Comparison of ENCODE assay signal across 12 cellular contexts in the genomic region with DNA sequence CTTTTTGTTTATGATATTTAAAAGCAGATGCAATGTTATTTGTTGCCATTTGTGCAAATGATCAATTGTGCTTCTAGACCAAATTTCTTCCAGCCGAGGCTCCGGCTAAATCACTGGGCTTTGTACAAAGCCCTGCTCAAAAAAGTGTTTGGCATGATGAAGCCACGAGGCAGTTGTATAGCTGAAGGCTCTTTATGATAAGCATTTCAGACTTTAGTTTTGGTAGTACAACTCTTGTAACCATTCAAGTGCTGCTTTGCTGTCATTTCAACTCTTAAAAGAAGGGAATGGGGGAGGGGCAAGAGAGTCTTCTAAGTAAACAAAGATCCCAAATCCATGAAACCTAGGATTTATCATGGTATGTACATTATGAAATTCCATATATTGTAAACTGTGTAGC. TPM values are rescaled to one million over a fixed set of nuclear protein-coding genes. Genes with fewer than 3 reads are reported as not detected.
DNase-seq lines count a peak whose midpoint lies in the region; ATAC-seq and TF ChIP-seq lines count a peak whose summit lies in the region.
"Had no signal": no experiment of that assay in that cellular context is flagged by ENCODE, and none has a peak within 500 bp of the region (broad histone marks: within the 10 kb centered on the region; RNA-seq: fewer than 3 reads in every experiment).

No MANE protein-coding gene starts in this region.

- H3K27me3 ChIP-seq in naive thymus-derived CD4-positive, alpha-beta T cell (ENCODE audit: control insufficient read depth in 2 of 2, insufficient read depth in 2 of 2, low read length in 2 of 2) = peaks cover 0 to 4% of the 10 kb centered on the region in 2 donors

- no peaks in the 10 kb centered on the region for H3K27me3 Mint-ChIP-seq in activated B cell treated with CpG ODN at 0.5 μM for 24 hours
- H3K27me3 Mint-ChIP-seq in naive thymus-derived CD4-positive, alpha-beta T cell = peaks cover 41 to 73% (median 59%) of the 10 kb centered on the region in 5 donors

- CTCF ChIA-PET in activated B cell treated with CpG ODN at 0.5 μM for 24 hours (lab: Charles Lee) = interaction anchor here (0.9 kb wide), 1 partner anchor 195 kb away, joined by 4 read pairs; no protein-coding TSS in a partner anchor
- CTCF ChIA-PET in naive thymus-derived CD4-positive, alpha-beta T cell (lab: Charles Lee) = no interaction called here

- H3K9me3 ChIP-seq in naive thymus-derived CD4-positive, alpha-beta T cell (ENCODE audit: control insufficient read depth in 2 of 3, low read length in 3 of 3) = no peaks in the 10 kb centered on the region

- DNase-seq in NCI-H510A (lab: John Stamatoyannopoulos, UW) = peak; percentile 15
- no peak for DNase-seq in NCI-H510A treated with DMSO at 0.1 percent for 48 hours (lab: John Stamatoyannopoulos, UW)
- no peak for DNase-seq in activated B cell treated with CpG ODN at 0.5 μM for 24 hours
- peak; percentile 64 for DNase-seq in medulla oblongata (ENCODE audit: extremely low spot score)
- no peak for DNase-seq in COLO668 (lab: John Stamatoyannopoulos, UW; ENCODE audit: unreplicated experiment)
- no peak for DNase-seq in naive thymus-derived CD4-positive, alpha-beta T cell
- DNase-seq: activated CD4-positive, alpha-beta T cell treated with anti-CD3 and anti-CD28 coated beads for 4 hours; DND-41; SIG-M5 had no signal

- peaks cover 6 to 8% of the 10 kb centered on the region in 2 donors for H3K4me1 ChIP-seq in naive thymus-derived CD4-positive, alpha-beta T cell (ENCODE audit: control insufficient read depth in 2 of 2, insufficient read depth in 2 of 2, low read length in 2 of 2)

- H3K4me3 ChIP-seq in naive thymus-derived CD4-positive, alpha-beta T cell (ENCODE audit: low read length) = no peak overlapping the region
- H3K4me3 ChIP-seq: K562 had no signal

- POLR2A ChIA-PET in activated B cell treated with CpG ODN at 0.5 μM for 24 hours (lab: Charles Lee) = no interaction called here
- POLR2A ChIA-PET in naive thymus-derived CD4-positive, alpha-beta T cell (lab: Charles Lee) = no interaction called here

- no peak for ATAC-seq in activated B cell treated with CpG ODN at 0.5 μM for 24 hours (ENCODE audit: low read depth)
- no peak for ATAC-seq in naive thymus-derived CD4-positive, alpha-beta T cell
- no peak for ATAC-seq in GM21423 (IDR thresholded peaks at IDR 0.05; ENCODE audit: unreplicated experiment)
- ATAC-seq: K562 had no signal

- H3K9me3 Mint-ChIP-seq in activated B cell treated with CpG ODN at 0.5 μM for 24 hours = no peaks in the 10 kb centered on the region
- peaks cover 0 to 1% (median 0%) of the 10 kb centered on the region in 11 donors for H3K9me3 Mint-ChIP-seq in naive thymus-derived CD4-positive, alpha-beta T cell

- intact Hi-C loops in activated B cell treated with CpG ODN at 0.5 μM for 24 hours (cut with micrococcal nuclease) = loop anchor here (5.0 kb wide), 2 partner anchors 79 to 276 kb away; a partner anchor contains a TSS
- intact Hi-C loops in naive thymus-derived CD4-positive, alpha-beta T cell (cut with micrococcal nuclease) = no loop called here

- no peak for TF ChIP-seq CTCF in activated B cell treated with CpG ODN at 0.5 μM for 24 hours (IDR thresholded peaks at IDR 0.05)

- peak overlapping the region; percentile 35 for H3K27ac Mint-ChIP-seq in activated B cell treated with CpG ODN at 0.5 μM for 24 hours
- H3K27ac Mint-ChIP-seq in naive thymus-derived CD4-positive, alpha-beta T cell = no peak overlapping the region

- H3K36me3 Mint-ChIP-seq in activated B cell treated with CpG ODN at 0.5 μM for 24 hours (ENCODE audit: low read depth) = peaks cover 14% of the 10 kb centered on the region
- H3K36me3 Mint-ChIP-seq in naive thymus-derived CD4-positive, alpha-beta T cell = peaks cover 0 to 4% (median 0%) of the 10 kb centered on the region in 5 donors

- no peaks in the 10 kb centered on the region for H3K36me3 ChIP-seq in naive thymus-derived CD4-positive, alpha-beta T cell (ENCODE audit: control insufficient read depth in 2 of 3, insufficient read depth in 3 of 3, low read length in 3 of 3)

- no peak overlapping the region for H3K4me3 Mint-ChIP-seq in activated B cell treated with CpG ODN at 0.5 μM for 24 hours
- H3K4me3 Mint-ChIP-seq in naive thymus-derived CD4-positive, alpha-beta T cell = no peak overlapping the region

- H3K4me1 Mint-ChIP-seq in activated B cell treated with CpG ODN at 0.5 μM for 24 hours = peaks cover 32% of the 10 kb centered on the region
- H3K4me1 Mint-ChIP-seq in naive thymus-derived CD4-positive, alpha-beta T cell = peaks cover 4 to 22% (median 14%) of the 10 kb centered on the region in 7 donors

- peak overlapping the region; percentile 98 for H3K27ac ChIP-seq in temporal lobe (ENCODE audit: low read depth, low read length)
- H3K27ac ChIP-seq in naive thymus-derived CD4-positive, alpha-beta T cell (ENCODE audit: low read depth, low read length) = no peak overlapping the region

RNA-seq across cellular contexts. Expression of a gene that starts 3.3 kb away (rescaled TPM):
- total RNA-seq in activated B cell treated with CpG ODN at 0.5 μM for 24 hours = 87.4 and 106 TPM in 2 replicates
- 184 TPM for total RNA-seq in temporal lobe
- total RNA-seq in naive thymus-derived CD4-positive, alpha-beta T cell = 10 to 100 TPM in 4 of 5 experiments, under 1 TPM in 1; 0.89 to 15.7 (median 14.3) TPM
- polyA plus RNA-seq in naive thymus-derived CD4-positive, alpha-beta T cell = under 1 TPM in 1 of 2 donors, not detected in 1; 0.28 TPM
- polyA plus RNA-seq: K562 had no signal

Comparison
In these comparisons a context has a peak if more than half of its experiments do, and no peak if none do; other contexts are left out.
1. DNase-seq: peak in NCI-H510A (single experiment) and medulla oblongata (single experiment); none in NCI-H510A treated with DMSO at 0.1 percent for 48 hours (single experiment), activated B cell treated with CpG ODN at 0.5 μM for 24 hours (single experiment), COLO668 (single experiment) and naive thymus-derived CD4-positive, alpha-beta T cell (0 of 9).